ENCODE assay signal across 28 cellular contexts in genomic region chr13:31515427-31515826, GRCh38.
"Had no signal": no experiment of that assay in that cellular context is flagged by ENCODE, and none has a peak within 500 bp of the region (broad histone marks: within the 10 kb centered on the region; RNA-seq: fewer than 3 reads in every experiment).

No MANE protein-coding gene starts in this region.

- H3K9me3 ChIP-seq: MG63, Peyer's patch had no signal

- H3K4me3 ChIP-seq: MG63, Peyer's patch had no signal

- H3K27ac ChIP-seq: brain microvascular endothelial cell, Peyer's patch had no signal

- H3K36me3 ChIP-seq: brain microvascular endothelial cell, MG63, Peyer's patch had no signal

- H3K4me1 ChIP-seq: Peyer's patch had no signal

- DNase-seq: activated CD4-positive, alpha-beta T cell treated with anti-CD3 and anti-CD28 coated beads for 36 hours; activated CD4-positive, alpha-beta T cell treated with anti-CD3 and anti-CD28 coated beads, Interleukin-2, amount 10 ng/mL, durations not matched to agents 7 days and 5 days; activated CD4-positive, alpha-beta T cell treated with anti-CD3 and anti-CD28 coated beads, Interleukin-2, amount 50 U/mL, for 48 hours; activated CD8-positive, alpha-beta T cell treated with anti-CD3 and anti-CD28 coated beads, Interleukin-2, amount 10 ng/mL, durations not matched to agents 7 days and 5 days; activated gamma-delta T cell treated with Interleukin-2 at 50 U/mL for 16 hours; activated naive CD4-positive, alpha-beta T cell treated with anti-CD3 and anti-CD28 coated beads for 36 hours; activated T-cell treated with anti-CD3 and anti-CD28 coated beads, Interleukin-2, amount 50 U/mL, for 24 hours; anterior cingulate cortex; brain microvascular endothelial cell; Kasumi-1; KG1; MG63; NCI-H1048; NCI-H1105 treated with DMSO at 0.1 percent for 48 hours; NCI-H1436; NCI-H1694; NCI-H1930; NCI-H2081 treated with DMSO at 0.1 percent for 48 hours; NCI-H226; NCI-H524 treated with DMSO at 0.1 percent for 48 hours; NK-92 treated with Interleukin-12 subunit alpha and Interleukin-12 subunit beta, amount 100 ng/mL, for 24 hours; PC-3; Peyer's patch; RPMI8226; T1000 had no signal

- H3K27me3 ChIP-seq: brain microvascular endothelial cell, MG63, Peyer's patch had no signal

- ATAC-seq: activated CD4-positive, alpha-beta T cell treated with anti-CD3 and anti-CD28 coated beads for 36 hours; activated CD4-positive, CD25-positive, alpha-beta regulatory T cell treated with anti-CD3 and anti-CD28 coated beads, Interleukin-2, amount 50 U/mL, for 24 hours; activated CD8-positive, alpha-beta T cell treated with anti-CD3 and anti-CD28 coated beads, Interleukin-2, amount 10 ng/mL, durations not matched to agents 7 days and 5 days; activated naive CD4-positive, alpha-beta T cell treated with anti-CD3 and anti-CD28 coated beads, Interleukin-2, amount 50 U/mL, for 72 hours; PC-3; WTC11 had no signal
